ENCODE assay signal across 8 cellular contexts in genomic region chrX:74293343-74293946, GRCh38. TPM values are rescaled to one million over a fixed set of nuclear protein-coding genes. Genes with fewer than 3 reads are reported as not detected.
DNase-seq lines count a peak whose midpoint lies in the region; ATAC-seq, FAIRE-seq and TF ChIP-seq lines count a peak whose summit lies in the region.

No MANE protein-coding gene starts in this region.

- H3K4me1 Mint-ChIP-seq in dendritic cell treated with granulocyte-macrophage colony-stimulating factor and Interleukin-4, amounts not matched to agents 40 ng/mL and 50 ng/mL, for 4 days (ENCODE audit: low read depth): peaks cover 15% of the 10 kb centered on the region

- no peaks in the 10 kb centered on the region for H3K9me3 ChIP-seq in DOHH2 (ENCODE audit: control insufficient read depth, insufficient read depth, low read length)
- no peaks in the 10 kb centered on the region for H3K9me3 ChIP-seq in HepG2 (ENCODE audit: low read length)

- ATAC-seq in HG03108 (IDR thresholded peaks at IDR 0.05; ENCODE audit: unreplicated experiment) (peak; percentile 34), HepG2 (peak; percentile 79), HG02884 (IDR thresholded peaks at IDR 0.05; ENCODE audit: unreplicated experiment) (no peak)

- TF ChIP-seq CTCF in DOHH2 (IDR thresholded peaks at IDR 0.05; ENCODE audit: low read depth, low read length, poor library complexity, severe bottlenecking) (no peak), HepG2 (CRISPR knock-in tag; IDR thresholded peaks at IDR 0.05) (no peak)

- TF ChIP-seq RAD21 in HepG2 (CRISPR knock-in tag; IDR thresholded peaks at IDR 0.05): no peak

- peak overlapping the region; percentile 99 for H3K4me3 Mint-ChIP-seq in dendritic cell treated with granulocyte-macrophage colony-stimulating factor and Interleukin-4, amounts not matched to agents 40 ng/mL and 50 ng/mL, for 4 days

- H3K36me3 ChIP-seq in DOHH2 (ENCODE audit: control insufficient read depth, low read length): peaks cover 5% of the 10 kb centered on the region
- H3K36me3 ChIP-seq in HepG2 (replicated peaks in 1 of 2; ENCODE audit: control insufficient read depth in 1 of 2, insufficient read depth in 2 of 2, low read length in 2 of 2): no peaks in the 10 kb centered on the region

- H3K4me2 ChIP-seq in DOHH2 (ENCODE audit: low read length) (peak overlapping the region; percentile 94), HepG2 (ENCODE audit: low read depth, low read length) (peak overlapping the region; percentile 80)

- H3K4me3 ChIP-seq in DOHH2 (ENCODE audit: low read length) (peak overlapping the region; percentile 82), HepG2 (replicated peaks in 1 of 3; ENCODE audit: insufficient read depth in 1 of 3, low read depth in 2 of 3, low read length in 3 of 3) (peak overlapping the region; percentile 71 to 81 (median 80))

- H3K9me3 Mint-ChIP-seq in dendritic cell treated with granulocyte-macrophage colony-stimulating factor and Interleukin-4, amounts not matched to agents 40 ng/mL and 50 ng/mL, for 4 days: no peaks in the 10 kb centered on the region

- BruUV-seq in HepG2 (replicated peaks; lab: Mats Ljungman, UMichigan): no TSS peak

- H3K27me3 ChIP-seq in DOHH2 (ENCODE audit: control insufficient read depth, low read length) (no peaks in the 10 kb centered on the region), HepG2 (ENCODE audit: control insufficient read depth in 1 of 2, insufficient read depth in 2 of 2, low read length in 2 of 2) (no peaks in the 10 kb centered on the region; a peak in 1 of 5 replicates)

- CTCF ChIA-PET in HepG2 (lab: Yijun Ruan, JAX; ENCODE audit: low intra/inter-chr PET ratio, low total read pairs): no interaction called here

- peak; percentile 52 to 81 for DNase-seq in NCI-H526 (lab: John Stamatoyannopoulos, UW)
- peak; percentile 61 for DNase-seq in activated CD4-positive, alpha-beta T cell treated with anti-CD3 and anti-CD28 coated beads, Interleukin-2, amount 50 U/mL, for 1 hour
- peak; percentile 52 for DNase-seq in HepG2 (ENCODE audit: low spot score)
- DNase-seq in stimulated activated CD4-positive, alpha-beta T cell treated with anti-CD3 and anti-CD28 coated beads, Interleukin-2, amount 100 ng/mL, for 24 hours: peak; percentile 65 to 66

- H3K36me3 Mint-ChIP-seq in dendritic cell treated with granulocyte-macrophage colony-stimulating factor and Interleukin-4, amounts not matched to agents 40 ng/mL and 50 ng/mL, for 4 days (ENCODE audit: low read depth): peaks cover 20% of the 10 kb centered on the region

- peaks cover 37% of the 10 kb centered on the region for H3K79me2 ChIP-seq in DOHH2 (ENCODE audit: control insufficient read depth, low read length)
- H3K79me2 ChIP-seq in HepG2 (ENCODE audit: insufficient read depth, low read length): peaks cover 37% of the 10 kb centered on the region

- TF ChIP-seq POLR2A in HepG2 (IDR thresholded peaks at IDR 0.05; ENCODE audit: insufficient read depth in 1 of 2, low read depth in 2 of 2, low read length in 2 of 2): peak in 1 of 2 experiments; percentile 68; a peak in 2 of 4 replicates

- POLR2A ChIA-PET in HepG2 (lab: Yijun Ruan, JAX): interaction anchor here (2.1 kb wide), 1 partner anchor 51 kb away, joined by 8 read pairs; no protein-coding TSS in a partner anchor

- no peaks in the 10 kb centered on the region for H3K27me3 Mint-ChIP-seq in dendritic cell treated with granulocyte-macrophage colony-stimulating factor and Interleukin-4, amounts not matched to agents 40 ng/mL and 50 ng/mL, for 4 days

- H2AFZ ChIP-seq in HepG2 (ENCODE audit: low read length): peak overlapping the region; percentile 42

- in situ Hi-C loops in HepG2 (cut with HindIII; ENCODE audit: extremely low pct_ligation_motif_present, low pct_unique_long_range_greater_than_20kb): no loop called here

- H3K27ac ChIP-seq in DOHH2 (ENCODE audit: low read depth, low read length) (no peak overlapping the region), HepG2 (ENCODE audit: extremely low read length, insufficient read depth, low read length) (peak overlapping the region; percentile 97)

- H3K4me1 ChIP-seq in DOHH2 (ENCODE audit: control insufficient read depth, low read length) (peaks cover 10% of the 10 kb centered on the region), HepG2 (ENCODE audit: insufficient read depth, low read length) (peaks cover 8% of the 10 kb centered on the region)

- H4K20me1 ChIP-seq in DOHH2 (ENCODE audit: control insufficient read depth, insufficient read depth, low read depth, low read length) (no peaks in the 10 kb centered on the region), HepG2 (ENCODE audit: insufficient read depth, low read length) (no peaks in the 10 kb centered on the region)

- FAIRE-seq in HepG2 (lab: Jason Lieb, UNC): no peak

- H3K9me2 ChIP-seq in DOHH2 (replicated peaks; ENCODE audit: control insufficient read depth, low read length): no peaks in the 10 kb centered on the region

- 3% methylated on average over 9 of the region's 25 CpGs for WGBS in HepG2 (ENCODE audit: low lambda C conversion rate)

- peak overlapping the region; percentile 95 for H3K27ac Mint-ChIP-seq in dendritic cell treated with granulocyte-macrophage colony-stimulating factor and Interleukin-4, amounts not matched to agents 40 ng/mL and 50 ng/mL, for 4 days

- intact Hi-C loops in dendritic cell treated with granulocyte-macrophage colony-stimulating factor and Interleukin-4, amounts not matched to agents 40 ng/mL and 50 ng/mL, for 4 days (cut with micrococcal nuclease): loop anchor here (2.0 to 5.0 kb wide), 2 partner anchors 89 to 319 kb away; partner anchors contain the start of gene RLIM
- intact Hi-C loops in HepG2 (cut with micrococcal nuclease; ENCODE audit: unreplicated experiment): loop anchor here (2.0 to 10.0 kb wide), 3 partner anchors 49 to 127 kb away; partner anchors contain the start of gene SLC16A2

- H3F3A ChIP-seq in DOHH2 (ENCODE audit: control insufficient read depth, insufficient read depth): no peaks in the 10 kb centered on the region

- peak overlapping the region; percentile 63 for H3K9ac ChIP-seq in HepG2 (ENCODE audit: insufficient read depth, low read depth, low read length)

- no peak for TF ChIP-seq EP300 in HepG2 (IDR thresholded peaks at IDR 0.05; ENCODE audit: low read depth in 2 of 2, low read length in 2 of 2)
- TF ChIP-seq EP300 in HepG2 (CRISPR knock-in tag; IDR thresholded peaks at IDR 0.05; ENCODE audit: borderline replicate concordance): no peak

TF ChIP-seq in HepG2, 621 proteins besides CTCF, POLR2A, EP300 and RAD21 (continues in another document):
- TF ChIP-seq, protein P1, sequence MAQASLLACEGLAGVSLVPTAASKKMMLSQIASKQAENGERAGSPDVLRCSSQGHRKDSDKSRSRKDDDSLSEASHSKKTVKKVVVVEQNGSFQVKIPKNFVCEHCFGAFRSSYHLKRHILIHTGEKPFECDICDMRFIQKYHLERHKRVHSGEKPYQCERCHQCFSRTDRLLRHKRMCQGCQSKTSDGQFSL (CRISPR knock-in tag; IDR thresholded peaks at IDR 0.05): peak; percentile 66; the same call in 1 of the 2 replicates
- TF ChIP-seq BRF2 (CRISPR knock-in tag; IDR thresholded peaks at IDR 0.05) (no peak), POLR2AphosphoS5 (IDR thresholded peaks at IDR 0.05; ENCODE audit: low read depth, low read length) (peak; percentile 57), ZNF747 (CRISPR knock-in tag; IDR thresholded peaks at IDR 0.05; ENCODE audit: borderline replicate concordance) (no peak), ZFX (CRISPR knock-in tag; IDR thresholded peaks at IDR 0.05; ENCODE audit: low read depth) (peak; percentile 60), CHD4 (IDR thresholded peaks at IDR 0.05; ENCODE audit: borderline replicate concordance, low read length) (no peak)

RNA-seq across cellular contexts. Expression of gene ZCCHC13, which starts 10.5 kb away (rescaled TPM):
- total RNA-seq in HepG2 (2016; rRNA removed; fragmentation: Illumina TruSeq; extraction: Trizol): not detected in 2 replicates
- not detected in 2 replicates for total RNA-seq in HepG2 (2016; cell fraction: cytosol; rRNA removed; fragmentation: Illumina TruSeq; extraction: Trizol; ENCODE audit: low read depth)
- not detected in 2 replicates for total RNA-seq in HepG2 (2016; cell fraction: insoluble cytoplasmic fraction; rRNA removed; fragmentation: Illumina TruSeq; extraction: Trizol)
- total RNA-seq in HepG2 (2016; cell fraction: membrane; rRNA removed; fragmentation: Illumina TruSeq; extraction: Trizol): not detected in 2 replicates
- not detected in 2 replicates for total RNA-seq in HepG2 (2016; cell fraction: nucleus; rRNA removed; fragmentation: Illumina TruSeq; extraction: Trizol)
- polyA plus RNA-seq in HepG2 (2011; rRNA removed): not detected in 2 replicates
- not detected in 2 replicates for polyA plus RNA-seq in HepG2 (2011; cell fraction: cytosol; rRNA removed)
- polyA plus RNA-seq in HepG2 (2011; cell fraction: nucleus; rRNA removed): not detected in 2 replicates
- polyA plus RNA-seq in HepG2 (2012): not detected in 2 replicates
- not detected in 2 replicates for polyA plus RNA-seq in HepG2 (2016; cell fraction: cytosol; fragmentation: Illumina TruSeq; extraction: Trizol; ENCODE audit: low read depth)
- not detected in 2 replicates for polyA plus RNA-seq in HepG2 (2016; cell fraction: insoluble cytoplasmic fraction; fragmentation: Illumina TruSeq; extraction: Trizol; ENCODE audit: low read depth)
- not detected in 2 replicates for polyA plus RNA-seq in HepG2 (2016; cell fraction: membrane; fragmentation: Illumina TruSeq; extraction: Trizol; ENCODE audit: low read depth)
- not detected in 2 replicates for polyA plus RNA-seq in HepG2 (2016; cell fraction: nucleus; fragmentation: Illumina TruSeq; extraction: Trizol; ENCODE audit: insufficient read depth, low read depth)
- polyA minus RNA-seq in HepG2 (2011; rRNA and poly(A)+ RNA removed; ENCODE audit: low replicate concordance): not detected in 2 replicates
- not detected in 2 replicates for polyA minus RNA-seq in HepG2 (2011; cell fraction: cytosol; rRNA and poly(A)+ RNA removed)
- polyA minus RNA-seq in HepG2 (2011; cell fraction: nucleus; rRNA and poly(A)+ RNA removed): not detected in 2 replicates
